18 cellular contexts compared by ENCODE assay signal in the genomic region with DNA sequence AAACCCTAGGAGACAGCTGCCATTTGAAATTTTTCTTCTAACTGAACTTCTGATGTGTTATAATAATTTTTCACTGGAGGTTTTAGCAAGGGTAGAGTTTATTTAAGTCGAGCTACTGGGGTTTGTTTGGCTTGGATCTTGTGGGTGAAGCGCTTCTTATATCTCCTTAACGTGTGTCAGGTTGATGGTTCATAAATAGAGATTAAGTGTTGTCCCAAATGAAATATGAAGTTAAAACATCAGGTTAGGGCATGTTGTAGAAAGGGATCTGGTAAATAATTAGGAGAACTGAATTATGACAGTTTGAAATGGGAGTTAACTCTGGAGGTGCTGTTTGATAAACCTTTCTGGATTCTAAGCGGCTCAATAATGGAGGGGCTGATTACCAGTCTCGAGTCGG.
A peak's percentile ranks its signal among the peaks of the same experiment; 100 is the strongest.
DNase-seq lines count a peak whose midpoint lies in the region; ATAC-seq and TF ChIP-seq lines count a peak whose summit lies in the region.
"Had no signal": no experiment of that assay in that cellular context is flagged by ENCODE, and none has a peak within 500 bp of the region (broad histone marks: within the 10 kb centered on the region; RNA-seq: fewer than 3 reads in every experiment).

No MANE protein-coding gene starts in this region.

- H3K4me3 ChIP-seq in mammary epithelial cell (replicated peaks in 1 of 3; ENCODE audit: insufficient read depth in 1 of 3, low read depth in 2 of 3, low read length in 3 of 3) (peak overlapping the region; percentile 38 to 65 (median 56)), mesendoderm (ENCODE audit: low read length) (no peak overlapping the region)

- no peak overlapping the region for H3K27ac ChIP-seq in mammary epithelial cell (ENCODE audit: insufficient read depth, low read depth, low read length)
- peak overlapping the region; percentile 30 for H3K27ac ChIP-seq in caudate nucleus (ENCODE audit: low read depth, low read length)
- H3K27ac ChIP-seq in mesendoderm (ENCODE audit: low read depth, low read length), result no peak overlapping the region
- H3K27ac ChIP-seq: coronary artery, esophagus squamous epithelium, left ventricle myocardium inferior, transverse colon had no signal

- H3K9me3 Mint-ChIP-seq in MCF 10A (ENCODE audit: unreplicated experiment), result no peaks in the 10 kb centered on the region

- H4K20me1 ChIP-seq in mammary epithelial cell (ENCODE audit: insufficient read depth, low read length), result no peaks in the 10 kb centered on the region

- no peak overlapping the region for H3K18ac ChIP-seq in mesendoderm (ENCODE audit: low read length)

- no peak overlapping the region for H2BK5ac ChIP-seq in mesendoderm (ENCODE audit: low read length)

- peak overlapping the region; percentile 65 for H2AFZ ChIP-seq in mammary epithelial cell (ENCODE audit: low read depth, low read length)

- peaks cover 96% of the 10 kb centered on the region for H3K27me3 Mint-ChIP-seq in MCF 10A (ENCODE audit: insufficient read depth, unreplicated experiment)

- no peaks in the 10 kb centered on the region for H3K79me1 ChIP-seq in mesendoderm (ENCODE audit: low read length)

- no peak overlapping the region for H3K4ac ChIP-seq in mesendoderm (ENCODE audit: low read depth, low read length)

- H3K9ac ChIP-seq in mammary epithelial cell (ENCODE audit: insufficient read depth, low read length) (peak overlapping the region; percentile 35), mesendoderm (ENCODE audit: low read length) (peak overlapping the region; percentile 44)

- no peaks in the 10 kb centered on the region for H3K36me3 ChIP-seq in mammary epithelial cell (ENCODE audit: insufficient read depth, low read length)
- no peaks in the 10 kb centered on the region for H3K36me3 ChIP-seq in mesendoderm (ENCODE audit: control insufficient read depth, insufficient read depth, low read length)
- H3K36me3 ChIP-seq: esophagus squamous epithelium, left ventricle myocardium inferior, sigmoid colon, transverse colon had no signal

- H4K8ac ChIP-seq in mesendoderm (ENCODE audit: low read depth, low read length), result no peak overlapping the region

- H3K27me3 ChIP-seq in mammary epithelial cell (ENCODE audit: insufficient read depth, low read length) (no peaks in the 10 kb centered on the region), mesendoderm (ENCODE audit: insufficient read depth, low read length, poor library complexity) (no peaks in the 10 kb centered on the region)

- intact Hi-C loops in mammary epithelial cell (cut with micrococcal nuclease), result no loop called here
- intact Hi-C loops in MCF 10A (cut with micrococcal nuclease), result loop anchor here (5.0 kb wide), 1 partner anchor 1767 kb away; no protein-coding TSS in a partner anchor

- H3K27ac Mint-ChIP-seq in MCF 10A (ENCODE audit: low read depth, unreplicated experiment), result no peak overlapping the region
- H3K27ac Mint-ChIP-seq: natural killer cell had no signal

- H3K9me3 ChIP-seq in mammary epithelial cell (replicated peaks; ENCODE audit: insufficient read depth, low read length), result no peaks in the 10 kb centered on the region
- H3K9me3 ChIP-seq: esophagus squamous epithelium, left ventricle myocardium inferior, sigmoid colon, transverse colon had no signal

- H3K4me1 Mint-ChIP-seq in MCF 10A (ENCODE audit: insufficient read depth, unreplicated experiment), result peaks cover 26% of the 10 kb centered on the region
- H3K4me1 Mint-ChIP-seq: natural killer cell had no signal

- no peaks in the 10 kb centered on the region for H3K36me3 Mint-ChIP-seq in MCF 10A (ENCODE audit: insufficient read depth, unreplicated experiment)
- H3K36me3 Mint-ChIP-seq: natural killer cell had no signal

- ATAC-seq in GM21447 (IDR thresholded peaks at IDR 0.05; ENCODE audit: unreplicated experiment) (no peak), GM19455 (IDR thresholded peaks at IDR 0.05; ENCODE audit: unreplicated experiment) (no peak)
- ATAC-seq: natural killer cell had no signal

- in situ Hi-C loops in mammary epithelial cell (cut with MboI; ENCODE audit: low sequenced_read_pairs in 2 of 2), result loop anchor here in 1 of 2 donors (25.0 kb wide), 1 partner anchor 312 kb away; no protein-coding TSS in a partner anchor

- TF ChIP-seq CTCF in mammary epithelial cell (conservative IDR thresholded peaks at IDR 0.05 in 1 of 2, IDR thresholded peaks at IDR 0.05 in 1 of 2; ENCODE audit: extremely low read depth in 1 of 2, insufficient read depth in 1 of 2, low read depth in 1 of 2, low read length in 2 of 2), result no peak
- TF ChIP-seq CTCF in MCF 10A (IDR thresholded peaks at IDR 0.05; ENCODE audit: unreplicated experiment), result no peak

- H3K79me2 ChIP-seq in mammary epithelial cell (ENCODE audit: insufficient read depth, low read length), result no peaks in the 10 kb centered on the region
- no peaks in the 10 kb centered on the region for H3K79me2 ChIP-seq in mesendoderm (ENCODE audit: control insufficient read depth, insufficient read depth, low read length)

- no peak overlapping the region for H3K23ac ChIP-seq in mesendoderm (ENCODE audit: low read length)

- CTCF ChIA-PET in mammary epithelial cell (lab: Charles Lee; ENCODE audit: low non-redundant PET) (interaction anchor here (0.5 to 0.6 kb wide), 2 partner anchors 8 to 1738 kb away, joined by 3 to 7 read pairs; no protein-coding TSS in a partner anchor), MCF 10A (lab: Yijun Ruan, JAX) (interaction anchor here (0.6 to 8.0 kb wide), 12 partner anchors 9 to 1105 kb away, joined by 3 to 90 read pairs (median 4); no protein-coding TSS in a partner anchor)

- dilution Hi-C loops in mammary epithelial cell (cut with HindIII; ENCODE audit: low sequenced_read_pairs), result no loop called here

- peak overlapping the region; percentile 45 for H2BK120ac ChIP-seq in mesendoderm (ENCODE audit: low read depth, low read length)

- DNase-seq in mammary epithelial cell (no peak), MCF 10A (ENCODE audit: unreplicated experiment) (no peak), caudate nucleus (lab: John Stamatoyannopoulos, UW) (no peak), mesendoderm (no peak), NCI-H2107 (lab: John Stamatoyannopoulos, UW) (no peak)
- no peak for DNase-seq in activated T-cell treated with anti-CD3 and anti-CD28 coated beads, Interleukin-2, amount 50 U/mL, for 1 hour
- DNase-seq: activated CD4-positive, CD25-positive, alpha-beta regulatory T cell; activated effector memory CD4-positive, alpha-beta T cell treated with anti-CD3 and anti-CD28 coated beads, Interleukin-2, amount 50 U/mL, for 16 hours; esophagus squamous epithelium; GDM1; left ventricle myocardium inferior; natural killer cell; NCI-H2029; sigmoid colon; transverse colon had no signal

- WGBS in mammary epithelial cell (ENCODE audit: low coverage, missing lambda C conversion rate), result 42% methylated on average over 6 of the region's 6 CpGs
- WGBS in mesendoderm (ENCODE audit: extremely low coverage, insufficient coverage, low lambda C conversion rate), result no CpG with 5 or more reads among the region's 6 CpGs

- BruUV-seq in mammary epithelial cell (replicated peaks; lab: Mats Ljungman, UMichigan) (no TSS peak), MCF 10A (replicated peaks; lab: Mats Ljungman, UMichigan) (no TSS peak)

- H3K4me3 Mint-ChIP-seq in MCF 10A (ENCODE audit: unreplicated experiment), result no peak overlapping the region
- H3K4me3 Mint-ChIP-seq: natural killer cell had no signal

- H2AK5ac ChIP-seq in mesendoderm (ENCODE audit: low read length), result no peak overlapping the region

- H3K4me1 ChIP-seq in mammary epithelial cell (ENCODE audit: insufficient read depth, low read length) (peaks cover 10% of the 10 kb centered on the region), mesendoderm (ENCODE audit: control insufficient read depth, low read depth, low read length) (peaks cover 12% of the 10 kb centered on the region)
- H3K4me1 ChIP-seq: transverse colon had no signal

- no peak overlapping the region for H4K5ac ChIP-seq in mesendoderm (ENCODE audit: low read length)

- POLR2A ChIA-PET in MCF 10A (lab: Yijun Ruan, JAX), result interaction anchor here (0.6 to 2.1 kb wide), 2 partner anchors 8 to 429 kb away, joined by 4 to 8 read pairs; no protein-coding TSS in a partner anchor

- H3K4me2 ChIP-seq in mammary epithelial cell (ENCODE audit: insufficient read depth, low read depth, low read length) (peak overlapping the region; percentile 91), mesendoderm (ENCODE audit: low read length) (peak overlapping the region; percentile 8)

- no peak overlapping the region for H3K56ac ChIP-seq in mesendoderm (ENCODE audit: low read length)

- peak overlapping the region; percentile 78 for H2BK15ac ChIP-seq in mesendoderm (replicated peaks; ENCODE audit: low read depth)
